In genomic region chr10:26684667-26685264, GRCh38 we compare ENCODE assay signal across 8 cellular contexts. TPM values are rescaled to one million over a fixed set of nuclear protein-coding genes. Genes with fewer than 3 reads are reported as not detected.
A peak's percentile ranks its signal among the peaks of the same experiment; 100 is the strongest.
DNase-seq lines count a peak whose midpoint lies in the region; ATAC-seq and TF ChIP-seq lines count a peak whose summit lies in the region.
"Not testable (repeated sequence)": the region's sequence is repeated elsewhere in the genome, so short reads cannot be mapped to it uniquely, and the experiment has no call there.

No MANE protein-coding gene starts in this region.

- TF ChIP-seq CTCF in WI38 (IDR thresholded peaks at IDR 0.05; ENCODE audit: low read depth, low read length) (0 out of 2 replicates have a peak, but pooled peaks have one; percentile 22), lung (IDR thresholded peaks at IDR 0.05; ENCODE audit: control extremely low read depth, extremely low read depth) (peak; percentile 28), tibial nerve (IDR thresholded peaks at IDR 0.05) (peak in 4 of 5 experiments; percentile 23 to 61 (median 36))

- not testable (repeated sequence) for H3K4me1 ChIP-seq in lung (ENCODE audit: control insufficient read depth in 2 of 2, insufficient read depth in 2 of 2, low read length in 2 of 2); tibial nerve

- not testable (repeated sequence) for H3K4me3 ChIP-seq in WI38 (ENCODE audit: low read depth, low read length); lung; tibial nerve

- not testable (repeated sequence) for H3K9me3 ChIP-seq in lung (ENCODE audit: control insufficient read depth in 2 of 2, insufficient read depth in 1 of 2, low read length in 1 of 2); tibial nerve

- not testable (repeated sequence) for H3K36me3 ChIP-seq in lung (ENCODE audit: control insufficient read depth in 2 of 2, insufficient read depth in 2 of 2, low read length in 2 of 2); tibial nerve

- ATAC-seq in GM21526 (IDR thresholded peaks at IDR 0.05; ENCODE audit: low FRiP score, unreplicated experiment), result peak; percentile 90
- ATAC-seq in HG03442 (IDR thresholded peaks at IDR 0.05; ENCODE audit: unreplicated experiment), result peak; percentile 95
- ATAC-seq in lung (ENCODE audit: insufficient read depth, low FRiP score), result peak; percentile 76

- H3K27ac ChIP-seq in lung (ENCODE audit: low read depth in 1 of 2, low read length in 1 of 2); tibial nerve: not testable (repeated sequence)

- peak; percentile 31 for DNase-seq in GM03348 (ENCODE audit: low spot score)
- peak; percentile 46 for DNase-seq in NCI-H345 (lab: John Stamatoyannopoulos, UW)
- peak; percentile 32 for DNase-seq in epidermal melanocyte (ENCODE audit: insufficient read length, low spot score)
- DNase-seq in lung (ENCODE audit: low spot score), result not testable (repeated sequence)
- DNase-seq in tibial nerve (ENCODE audit: low spot score in 2 of 2), result peak in 1 of 2 donors; percentile 16

- 21 to 23% methylated on average over 6 of the region's 6 CpGs for WGBS in lung, 2 donors
- 25 to 29% methylated on average over 6 of the region's 6 CpGs for WGBS in tibial nerve, 2 donors

- not testable (repeated sequence) for TF ChIP-seq POLR2A in tibial nerve (IDR thresholded peaks at IDR 0.05)

- H3K27me3 ChIP-seq in lung (ENCODE audit: control insufficient read depth, insufficient read depth); tibial nerve: not testable (repeated sequence)

- TF ChIP-seq EP300 in tibial nerve (IDR thresholded peaks at IDR 0.05), result not testable (repeated sequence)

RNA-seq across cellular contexts. Expression of gene PDSS1, which starts 12.7 kb away (rescaled TPM):
- total RNA-seq in lung, result 1 to 10 TPM; 8.3 to 9.7 TPM
- polyA plus RNA-seq in lung, result 10 to 100 TPM; 11.4 to 16.8 TPM
- total RNA-seq in tibial nerve, result 10 to 100 TPM in 1 of 4 donors, 1 to 10 TPM in 3; 2.4 to 15.7 (median 6.6) TPM
